ENCODE assay signal across 1 cellular context in the genomic region with DNA sequence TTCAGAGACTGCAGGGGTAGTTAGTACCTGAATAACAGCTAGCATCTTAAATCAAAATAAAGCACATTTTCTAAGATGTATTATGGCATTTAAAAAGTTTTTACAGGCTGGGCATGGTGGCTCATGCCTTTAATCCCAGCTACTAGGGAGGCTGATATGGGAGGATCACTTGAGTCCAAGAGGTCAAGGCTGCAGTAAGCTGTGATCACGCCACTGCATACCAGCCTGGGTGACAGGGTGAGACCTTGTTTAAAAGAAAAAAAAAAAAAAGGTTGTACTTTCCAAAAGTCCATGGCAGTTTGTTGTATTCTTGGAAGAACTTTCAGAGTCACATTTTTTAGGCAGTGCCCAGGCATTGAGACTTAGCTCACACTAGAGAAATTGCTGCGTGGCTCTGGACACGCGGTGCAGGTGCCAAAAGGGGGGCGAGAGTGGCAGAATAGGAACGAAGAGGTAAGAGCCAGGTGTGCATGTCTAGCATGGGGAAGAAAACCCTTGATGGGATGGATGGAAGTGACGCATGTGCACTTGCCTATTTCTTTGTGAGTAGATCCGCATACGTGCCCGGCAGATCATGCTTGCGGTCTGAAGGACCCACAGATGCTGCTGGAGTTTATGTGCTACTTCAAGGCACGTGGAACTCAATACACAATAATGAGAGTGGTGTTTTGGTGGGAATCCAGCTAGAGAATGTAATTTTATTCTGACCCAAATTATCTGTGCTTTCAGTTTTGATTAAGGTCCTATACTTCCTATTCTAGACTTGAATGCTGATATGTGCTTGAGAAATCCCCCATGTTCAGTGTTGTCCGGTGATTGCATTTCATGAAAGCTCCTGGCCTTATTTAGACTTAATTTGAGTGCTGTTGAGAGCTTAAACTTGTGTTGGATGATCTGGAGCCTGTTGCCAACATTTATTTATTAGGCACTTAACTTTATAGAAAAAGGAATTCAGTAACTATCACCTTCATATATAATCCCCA.
TF ChIP-seq lines count a peak whose summit lies in the region.

No MANE protein-coding gene starts in this region.

TF ChIP-seq in HepG2, 621 proteins besides CTCF, POLR2A, EP300 and RAD21 (continued from another document and continues in another):
- TF ChIP-seq CREB1 (IDR thresholded peaks at IDR 0.05) (no peak), CREB1 (CRISPR knock-in tag; IDR thresholded peaks at IDR 0.05) (no peak), FOXA3 (CRISPR knock-in tag; IDR thresholded peaks at IDR 0.05) (peak; percentile 35; the same call in 1 of the 2 replicates), PBX2 (CRISPR knock-in tag; IDR thresholded peaks at IDR 0.05) (peak; percentile 28; the same call in 1 of the 2 replicates), NONO (IDR thresholded peaks at IDR 0.05) (no peak), NONO (CRISPR knock-in tag; conservative IDR thresholded peaks at IDR 0.05) (no peak), REXO4 (CRISPR knock-in tag; IDR thresholded peaks at IDR 0.05; ENCODE audit: borderline replicate concordance) (no peak), ZFP36L2 (CRISPR knock-in tag; IDR thresholded peaks at IDR 0.05) (no peak), MLX (CRISPR knock-in tag; IDR thresholded peaks at IDR 0.05) (peak; percentile 81), ZSCAN5A (CRISPR knock-in tag; IDR thresholded peaks at IDR 0.05; ENCODE audit: borderline replicate concordance) (no peak), KDM6A (CRISPR knock-in tag; IDR thresholded peaks at IDR 0.05; ENCODE audit: low read depth) (0 out of 2 replicates have a peak, but pooled peaks have one; percentile 44), YEATS4 (CRISPR knock-in tag; IDR thresholded peaks at IDR 0.05; ENCODE audit: borderline replicate concordance) (0 out of 2 replicates have a peak, but pooled peaks have one; percentile 41), ZNF761 (CRISPR knock-in tag; conservative IDR thresholded peaks at IDR 0.05) (0 out of 2 replicates have a peak, but pooled peaks have one; percentile 30), GABPA (IDR thresholded peaks at IDR 0.05; ENCODE audit: low read depth, low read length) (no peak), GABPA (CRISPR knock-in tag; IDR thresholded peaks at IDR 0.05; ENCODE audit: low read depth) (no peak), JDP2 (CRISPR knock-in tag; IDR thresholded peaks at IDR 0.05; ENCODE audit: borderline replicate concordance) (no peak), ZNF17 (CRISPR knock-in tag; IDR thresholded peaks at IDR 0.05) (no peak), TEAD3 (CRISPR knock-in tag; optimal IDR thresholded peaks at IDR 0.05; ENCODE audit: borderline replicate concordance) (peak; percentile 96), ZSCAN20 (CRISPR knock-in tag; IDR thresholded peaks at IDR 0.05; ENCODE audit: borderline replicate concordance) (no peak), MTF2 (CRISPR knock-in tag; IDR thresholded peaks at IDR 0.05; ENCODE audit: borderline replicate concordance) (no peak), NR2C2 (CRISPR knock-in tag; IDR thresholded peaks at IDR 0.05; ENCODE audit: borderline replicate concordance) (0 out of 2 replicates have a peak, but pooled peaks have one; percentile 36), STAG1 (CRISPR knock-in tag; IDR thresholded peaks at IDR 0.05) (no peak), CENPX (CRISPR knock-in tag; IDR thresholded peaks at IDR 0.05) (no peak), AKAP8 (CRISPR knock-in tag; IDR thresholded peaks at IDR 0.05) (no peak), RFXAP (CRISPR knock-in tag; IDR thresholded peaks at IDR 0.05; ENCODE audit: borderline replicate concordance) (no peak), E2F1 (CRISPR knock-in tag; IDR thresholded peaks at IDR 0.05) (no peak), ZNF709 (CRISPR knock-in tag; IDR thresholded peaks at IDR 0.05) (no peak), ZBTB42 (CRISPR knock-in tag; IDR thresholded peaks at IDR 0.05) (no peak), SIN3B (IDR thresholded peaks at IDR 0.05; ENCODE audit: low read length) (no peak), ZZZ3 (CRISPR knock-in tag; IDR thresholded peaks at IDR 0.05; ENCODE audit: borderline replicate concordance) (no peak), ZNF333 (CRISPR knock-in tag; IDR thresholded peaks at IDR 0.05; ENCODE audit: borderline replicate concordance) (no peak), ZSCAN9 (CRISPR knock-in tag; IDR thresholded peaks at IDR 0.05; ENCODE audit: borderline replicate concordance) (no peak), TCF7 (IDR thresholded peaks at IDR 0.05; ENCODE audit: low read depth) (peak; percentile 43; the same call in 1 of the 2 replicates), FOSL1 (CRISPR knock-in tag; IDR thresholded peaks at IDR 0.05; ENCODE audit: borderline replicate concordance) (no peak), ZNF552 (CRISPR knock-in tag; IDR thresholded peaks at IDR 0.05; ENCODE audit: borderline replicate concordance) (no peak), NFE2L1 (CRISPR knock-in tag; IDR thresholded peaks at IDR 0.05; ENCODE audit: borderline replicate concordance) (no peak), ZNF781 (CRISPR knock-in tag; IDR thresholded peaks at IDR 0.05; ENCODE audit: borderline replicate concordance, not compliant biosample characterization) (peak; percentile 32), ZBTB21 (CRISPR knock-in tag; IDR thresholded peaks at IDR 0.05) (no peak), POGZ (CRISPR knock-in tag; IDR thresholded peaks at IDR 0.05) (peak; percentile 88), LCORL (IDR thresholded peaks at IDR 0.05) (no peak), LCORL (CRISPR knock-in tag; IDR thresholded peaks at IDR 0.05) (peak; percentile 50; the same call in 1 of the 2 replicates), ZKSCAN8 (CRISPR knock-in tag; IDR thresholded peaks at IDR 0.05; ENCODE audit: borderline replicate concordance) (peak; percentile 87), TCF12 (IDR thresholded peaks at IDR 0.05) (no peak), TCF12 (CRISPR knock-in tag; IDR thresholded peaks at IDR 0.05) (no peak), ZBTB7B (CRISPR knock-in tag; IDR thresholded peaks at IDR 0.05) (no peak), ZMAT5 (CRISPR knock-in tag; IDR thresholded peaks at IDR 0.05; ENCODE audit: borderline replicate concordance, low read depth) (no peak), PPARG (CRISPR knock-in tag; conservative IDR thresholded peaks at IDR 0.05) (0 out of 2 replicates have a peak, but pooled peaks have one; percentile 43)
- TF ChIP-seq, protein P1, sequence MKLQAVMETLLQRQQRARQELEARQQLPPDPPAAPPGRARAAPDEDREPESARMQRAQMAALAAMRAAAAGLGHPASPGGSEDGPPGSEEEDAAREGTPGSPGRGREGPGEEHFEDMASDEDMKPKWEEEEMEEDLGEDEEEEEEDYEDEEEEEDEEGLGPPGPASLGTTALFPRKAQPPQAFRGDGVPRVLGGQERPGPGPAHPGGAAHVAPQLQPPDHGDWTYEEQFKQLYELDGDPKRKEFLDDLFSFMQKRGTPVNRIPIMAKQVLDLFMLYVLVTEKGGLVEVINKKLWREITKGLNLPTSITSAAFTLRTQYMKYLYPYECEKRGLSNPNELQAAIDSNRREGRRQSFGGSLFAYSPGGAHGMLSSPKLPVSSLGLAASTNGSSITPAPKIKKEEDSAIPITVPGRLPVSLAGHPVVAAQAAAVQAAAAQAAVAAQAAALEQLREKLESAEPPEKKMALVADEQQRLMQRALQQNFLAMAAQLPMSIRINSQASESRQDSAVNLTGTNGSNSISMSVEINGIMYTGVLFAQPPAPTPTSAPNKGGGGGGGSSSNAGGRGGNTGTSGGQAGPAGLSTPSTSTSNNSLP (IDR thresholded peaks at IDR 0.05; ENCODE audit: low read depth, low read length) = peak; percentile 84
- TF ChIP-seq, protein P2, sequence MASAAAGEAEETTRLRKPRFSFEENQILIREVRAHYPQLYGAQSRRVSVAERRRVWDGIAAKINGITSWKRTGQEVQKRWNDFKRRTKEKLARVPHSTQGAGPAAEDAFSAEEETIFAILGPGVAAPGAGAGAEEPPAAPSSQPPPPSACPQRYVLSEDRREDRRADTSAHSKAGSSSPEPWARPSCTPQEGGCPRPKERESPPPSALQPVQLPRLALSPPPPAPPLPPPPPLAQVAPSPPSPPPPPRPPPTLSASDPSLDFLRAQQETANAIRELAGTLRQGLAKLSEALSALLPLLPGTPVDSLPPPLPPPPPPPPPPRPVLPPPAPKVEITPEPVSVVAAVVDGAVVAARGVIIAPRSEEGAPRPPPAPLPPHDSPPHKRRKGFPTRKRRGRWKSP (CRISPR knock-in tag; IDR thresholded peaks at IDR 0.05) = 0 out of 2 replicates have a peak, but pooled peaks have one; percentile 50
- TF ChIP-seq, protein P3, sequence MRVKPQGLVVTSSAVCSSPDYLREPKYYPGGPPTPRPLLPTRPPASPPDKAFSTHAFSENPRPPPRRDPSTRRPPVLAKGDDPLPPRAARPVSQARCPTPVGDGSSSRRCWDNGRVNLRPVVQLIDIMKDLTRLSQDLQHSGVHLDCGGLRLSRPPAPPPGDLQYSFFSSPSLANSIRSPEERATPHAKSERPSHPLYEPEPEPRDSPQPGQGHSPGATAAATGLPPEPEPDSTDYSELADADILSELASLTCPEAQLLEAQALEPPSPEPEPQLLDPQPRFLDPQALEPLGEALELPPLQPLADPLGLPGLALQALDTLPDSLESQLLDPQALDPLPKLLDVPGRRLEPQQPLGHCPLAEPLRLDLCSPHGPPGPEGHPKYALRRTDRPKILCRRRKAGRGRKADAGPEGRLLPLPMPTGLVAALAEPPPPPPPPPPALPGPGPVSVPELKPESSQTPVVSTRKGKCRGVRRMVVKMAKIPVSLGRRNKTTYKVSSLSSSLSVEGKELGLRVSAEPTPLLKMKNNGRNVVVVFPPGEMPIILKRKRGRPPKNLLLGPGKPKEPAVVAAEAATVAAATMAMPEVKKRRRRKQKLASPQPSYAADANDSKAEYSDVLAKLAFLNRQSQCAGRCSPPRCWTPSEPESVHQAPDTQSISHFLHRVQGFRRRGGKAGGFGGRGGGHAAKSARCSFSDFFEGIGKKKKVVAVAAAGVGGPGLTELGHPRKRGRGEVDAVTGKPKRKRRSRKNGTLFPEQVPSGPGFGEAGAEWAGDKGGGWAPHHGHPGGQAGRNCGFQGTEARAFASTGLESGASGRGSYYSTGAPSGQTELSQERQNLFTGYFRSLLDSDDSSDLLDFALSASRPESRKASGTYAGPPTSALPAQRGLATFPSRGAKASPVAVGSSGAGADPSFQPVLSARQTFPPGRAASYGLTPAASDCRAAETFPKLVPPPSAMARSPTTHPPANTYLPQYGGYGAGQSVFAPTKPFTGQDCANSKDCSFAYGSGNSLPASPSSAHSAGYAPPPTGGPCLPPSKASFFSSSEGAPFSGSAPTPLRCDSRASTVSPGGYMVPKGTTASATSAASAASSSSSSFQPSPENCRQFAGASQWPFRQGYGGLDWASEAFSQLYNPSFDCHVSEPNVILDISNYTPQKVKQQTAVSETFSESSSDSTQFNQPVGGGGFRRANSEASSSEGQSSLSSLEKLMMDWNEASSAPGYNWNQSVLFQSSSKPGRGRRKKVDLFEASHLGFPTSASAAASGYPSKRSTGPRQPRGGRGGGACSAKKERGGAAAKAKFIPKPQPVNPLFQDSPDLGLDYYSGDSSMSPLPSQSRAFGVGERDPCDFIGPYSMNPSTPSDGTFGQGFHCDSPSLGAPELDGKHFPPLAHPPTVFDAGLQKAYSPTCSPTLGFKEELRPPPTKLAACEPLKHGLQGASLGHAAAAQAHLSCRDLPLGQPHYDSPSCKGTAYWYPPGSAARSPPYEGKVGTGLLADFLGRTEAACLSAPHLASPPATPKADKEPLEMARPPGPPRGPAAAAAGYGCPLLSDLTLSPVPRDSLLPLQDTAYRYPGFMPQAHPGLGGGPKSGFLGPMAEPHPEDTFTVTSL (CRISPR knock-in tag; IDR thresholded peaks at IDR 0.05; ENCODE audit: borderline replicate concordance) = peak; percentile 48; the same call in 1 of the 2 replicates
